Comparison of ENCODE assay signal across 13 cellular contexts in the genomic region with DNA sequence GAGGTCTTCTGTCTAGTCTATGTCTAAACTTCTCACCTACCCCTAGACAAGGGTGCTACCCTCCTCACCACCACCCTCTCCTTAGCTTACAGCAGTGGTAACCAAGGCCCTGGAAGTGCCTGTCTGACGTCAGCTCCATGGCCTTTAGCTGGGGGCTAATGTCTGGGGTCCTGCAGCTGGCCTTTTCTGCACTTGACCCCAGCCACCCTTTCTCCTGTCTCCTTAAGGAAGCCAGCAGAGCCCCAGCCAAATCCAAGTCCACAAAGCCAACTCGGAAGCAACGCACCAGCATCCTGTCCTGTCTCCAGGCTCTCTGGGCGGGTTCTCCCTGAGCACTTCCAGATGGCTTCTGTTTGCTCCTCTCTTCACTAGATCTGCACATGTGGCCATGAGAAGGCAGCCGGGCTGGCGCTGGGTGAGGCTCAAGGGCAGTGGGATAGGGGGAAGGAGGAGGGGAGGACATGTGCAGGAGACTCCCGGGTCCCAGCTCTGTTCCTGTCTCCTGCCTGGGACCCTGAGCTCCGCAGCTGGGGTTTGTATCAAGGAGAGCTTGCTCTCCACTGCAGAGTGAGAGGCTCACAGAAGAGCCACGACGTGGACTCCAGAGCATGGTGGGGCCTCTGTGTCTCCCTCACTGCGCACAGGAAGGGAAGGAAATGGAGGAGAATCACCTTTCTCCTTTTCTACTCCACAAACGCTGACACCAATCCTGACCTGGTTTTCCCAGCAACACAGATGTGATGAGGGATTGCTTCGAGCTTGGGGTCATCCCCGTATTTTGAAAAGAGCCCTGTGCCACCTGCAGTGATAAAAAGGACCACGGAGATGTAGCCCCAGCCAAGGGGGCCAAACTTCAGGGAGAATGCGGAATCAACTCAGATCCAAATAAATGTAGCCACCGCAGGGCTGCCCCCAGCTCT.
DNase-seq lines count a peak whose midpoint lies in the region; ATAC-seq and TF ChIP-seq lines count a peak whose summit lies in the region.
"Had no signal": no experiment of that assay in that cellular context is flagged by ENCODE, and none has a peak within 500 bp of the region (broad histone marks: within the 10 kb centered on the region; RNA-seq: fewer than 3 reads in every experiment).

No MANE protein-coding gene starts in this region.

- H2AFZ ChIP-seq in hepatocyte (no peak overlapping the region), smooth muscle cell (ENCODE audit: low read depth) (no peak overlapping the region), PC-3 (ENCODE audit: low read length) (no peak overlapping the region)

- no peak overlapping the region for H3K4me3 ChIP-seq in adrenal gland
- no peak overlapping the region for H3K4me3 ChIP-seq in hepatocyte
- no peak overlapping the region for H3K4me3 ChIP-seq in smooth muscle cell
- no peak overlapping the region for H3K4me3 ChIP-seq in PC-3 (ENCODE audit: low read length)

- WGBS in adrenal gland, 4 donors = 66 to 74% (median 70%) methylated on average over 12 to 17 of the region's 17 CpGs
- WGBS in hepatocyte (ENCODE audit: low lambda C conversion rate, missing lambda C conversion rate) = 65% methylated on average over 17 of the region's 17 CpGs
- 68% methylated on average over 15 of the region's 17 CpGs for WGBS in smooth muscle cell (ENCODE audit: low lambda C conversion rate)

- intact Hi-C loops in adrenal gland (cut with DNase I) = no loop called here
- intact Hi-C loops in PC-3 (cut with micrococcal nuclease) = no loop called here

- no peaks in the 10 kb centered on the region for H4K20me1 ChIP-seq in hepatocyte (ENCODE audit: insufficient read depth, poor library complexity, severe bottlenecking)
- no peaks in the 10 kb centered on the region for H4K20me1 ChIP-seq in smooth muscle cell (ENCODE audit: low read depth)
- no peaks in the 10 kb centered on the region for H4K20me1 ChIP-seq in PC-3 (ENCODE audit: low read length)

- H3K9me3 ChIP-seq in adrenal gland (replicated peaks in 1 of 3) (no peaks in the 10 kb centered on the region), hepatocyte (ENCODE audit: low read depth) (no peaks in the 10 kb centered on the region), smooth muscle cell (replicated peaks; ENCODE audit: low read depth) (no peaks in the 10 kb centered on the region), PC-3 (ENCODE audit: low read length) (no peaks in the 10 kb centered on the region)

- TF ChIP-seq CTCF in adrenal gland (IDR thresholded peaks at IDR 0.05) (no peak), hepatocyte (IDR thresholded peaks at IDR 0.05; ENCODE audit: poor library complexity) (no peak), smooth muscle cell (IDR thresholded peaks at IDR 0.05; ENCODE audit: borderline replicate concordance, insufficient read depth, poor library complexity, severe bottlenecking) (no peak), PC-3 (conservative IDR thresholded peaks at IDR 0.05; ENCODE audit: low read depth, low read length) (no peak)

- peaks cover 0 to 8% of the 10 kb centered on the region in 2 donors for H3K4me1 ChIP-seq in adrenal gland (replicated peaks in 1 of 2)
- H3K4me1 ChIP-seq in hepatocyte (ENCODE audit: insufficient read depth) = peaks cover 84% of the 10 kb centered on the region
- H3K4me1 ChIP-seq in smooth muscle cell (ENCODE audit: low read depth) = no peaks in the 10 kb centered on the region
- H3K4me1 ChIP-seq in PC-3 (ENCODE audit: insufficient read depth, low read length) = no peaks in the 10 kb centered on the region

- H3K27me3 ChIP-seq in adrenal gland = peaks cover 8% of the 10 kb centered on the region
- H3K27me3 ChIP-seq in hepatocyte = no peaks in the 10 kb centered on the region
- no peaks in the 10 kb centered on the region for H3K27me3 ChIP-seq in smooth muscle cell (ENCODE audit: low read depth)
- no peaks in the 10 kb centered on the region for H3K27me3 ChIP-seq in PC-3 (ENCODE audit: low read length)

- H3K9me2 ChIP-seq in hepatocyte (replicated peaks; ENCODE audit: insufficient read depth) = no peaks in the 10 kb centered on the region
- no peaks in the 10 kb centered on the region for H3K9me2 ChIP-seq in PC-3 (replicated peaks; ENCODE audit: low read length)

- ATAC-seq in GM19463 (IDR thresholded peaks at IDR 0.05; ENCODE audit: unreplicated experiment) = no peak
- ATAC-seq in PC-3 = no peak
- ATAC-seq: effector memory CD8-positive, alpha-beta T cell had no signal

- CTCF ChIA-PET in PC-3 (lab: Charles Lee) = no interaction called here

- H3K9ac ChIP-seq in smooth muscle cell (ENCODE audit: low read depth) (no peak overlapping the region), PC-3 (ENCODE audit: low read length) (no peak overlapping the region)

- peak overlapping the region in 1 of 5 donors; percentile 55 for H3K27ac ChIP-seq in adrenal gland
- H3K27ac ChIP-seq in hepatocyte = peak overlapping the region; percentile 83
- no peak overlapping the region for H3K27ac ChIP-seq in smooth muscle cell (ENCODE audit: low read depth)
- H3K27ac ChIP-seq in PC-3 (ENCODE audit: low read length) = no peak overlapping the region

- POLR2A ChIA-PET in PC-3 (lab: Charles Lee; ENCODE audit: unreplicated experiment) = no interaction called here

- H3K4me2 ChIP-seq in hepatocyte (no peak overlapping the region), smooth muscle cell (no peak overlapping the region), PC-3 (ENCODE audit: low read length) (no peak overlapping the region)

- H3F3A ChIP-seq in smooth muscle cell (ENCODE audit: low read depth) (peaks cover 8% of the 10 kb centered on the region), PC-3 (ENCODE audit: low read length, unreplicated experiment) (peaks cover under 1% of the 10 kb centered on the region)

- BruUV-seq in PC-3 (replicated peaks; lab: Mats Ljungman, UMichigan) = no TSS peak

- TF ChIP-seq POLR2A in adrenal gland (IDR thresholded peaks at IDR 0.05) = no peak

- peak; percentile 42 for DNase-seq in HT-29 (ENCODE audit: low spot score)
- peak in 4 of 7 donors; percentile 17 to 66 (median 46) for DNase-seq in adrenal gland
- no peak for DNase-seq in hepatocyte (ENCODE audit: low spot score)
- DNase-seq in smooth muscle cell (lab: John Stamatoyannopoulos, UW; ENCODE audit: unreplicated experiment) = peak; percentile 16
- DNase-seq in NCI-H1105 (lab: John Stamatoyannopoulos, UW) = no peak
- no peak for DNase-seq in PC-3
- DNase-seq: activated CD4-positive, alpha-beta memory T cell treated with anti-CD3 and anti-CD28 coated beads for 36 hours; CD4-positive, alpha-beta T cell; effector memory CD8-positive, alpha-beta T cell; MV-4-11; nephron progenitor cell; RPMI8226 had no signal

- H3K79me2 ChIP-seq in hepatocyte = no peaks in the 10 kb centered on the region
- H3K79me2 ChIP-seq in smooth muscle cell (ENCODE audit: low read depth) = no peaks in the 10 kb centered on the region
- no peaks in the 10 kb centered on the region for H3K79me2 ChIP-seq in PC-3 (ENCODE audit: low read length)

- H3K36me3 ChIP-seq in adrenal gland (replicated peaks in 1 of 2) (no peaks in the 10 kb centered on the region), hepatocyte (replicated peaks; ENCODE audit: insufficient read depth, low read depth) (no peaks in the 10 kb centered on the region), smooth muscle cell (ENCODE audit: low read depth) (no peaks in the 10 kb centered on the region), PC-3 (ENCODE audit: low read depth, low read length) (no peaks in the 10 kb centered on the region)

Comparison
In these comparisons a context has a peak if more than half of its experiments do, and no peak if none do; other contexts are left out.
1. DNase-seq: peak in HT-29 (single experiment), adrenal gland (4 of 7) and smooth muscle cell (single experiment); none in hepatocyte (single experiment), NCI-H1105 (single experiment) and PC-3 (single experiment).